Comparison of ENCODE assay signal across 8 cellular contexts in genomic region chr3:195896361-195897080, GRCh38. TPM values are rescaled to one million over a fixed set of nuclear protein-coding genes. Genes with fewer than 3 reads are reported as not detected.
A peak's percentile ranks its signal among the peaks of the same experiment; 100 is the strongest.
DNase-seq lines count a peak whose midpoint lies in the region; ATAC-seq, FAIRE-seq and TF ChIP-seq lines count a peak whose summit lies in the region.

No MANE protein-coding gene starts in this region.

- H3K4me1 ChIP-seq in pancreas, result peaks cover 4 to 24% (median 5%) of the 10 kb centered on the region in 3 donors

- intact Hi-C loops in head of caudate nucleus (cut with DNase I), result no loop called here
- intact Hi-C loops in pancreas (cut with DNase I), result no loop called here

- 35 to 37% methylated on average over 16 of the region's 16 CpGs for WGBS in pancreas, 2 donors

- H3K9me3 Mint-ChIP-seq in activated naive CD4-positive, alpha-beta T cell treated with anti-CD3 and anti-CD28 coated beads, Interleukin-2, amount 50 U/mL, for 72 hours, result no peaks in the 10 kb centered on the region

- peak overlapping the region; percentile 71 for H3K4me3 ChIP-seq in Jurkat, Clone E6-1 (ENCODE audit: low read length)
- peak overlapping the region in 2 of 4 donors; percentile 58 to 80 for H3K4me3 ChIP-seq in pancreas

- FAIRE-seq in pancreas (lab: Jason Lieb, UNC), result no peak

- H3K27ac Mint-ChIP-seq in activated naive CD4-positive, alpha-beta T cell treated with anti-CD3 and anti-CD28 coated beads, Interleukin-2, amount 50 U/mL, for 72 hours, result peak overlapping the region; percentile 86 to 91

- H3K27me3 ChIP-seq in pancreas, result no peaks in the 10 kb centered on the region

- ATAC-seq in activated naive CD4-positive, alpha-beta T cell treated with anti-CD3 and anti-CD28 coated beads, Interleukin-2, amount 50 U/mL, for 72 hours, result peak in 1 of 2 donors; percentile 29
- peak in 3 of 4 donors; percentile 0 to 7 (median 2) for ATAC-seq in pancreas
- ATAC-seq in HG03565 (IDR thresholded peaks at IDR 0.05; ENCODE audit: unreplicated experiment), result no peak
- no peak for ATAC-seq in GM18873 (IDR thresholded peaks at IDR 0.05; ENCODE audit: low FRiP score, unreplicated experiment)

- DNase-seq in NCI-H1105 treated with DMSO at 0.1 percent for 48 hours (lab: John Stamatoyannopoulos, UW), result peak; percentile 20
- no peak for DNase-seq in NCI-H1105 (lab: John Stamatoyannopoulos, UW)
- no peak for DNase-seq in Jurkat, Clone E6-1 (ENCODE audit: low read depth, low spot score)
- no peak for DNase-seq in activated naive CD4-positive, alpha-beta T cell treated with anti-CD3 and anti-CD28 coated beads, Interleukin-2, amount 50 U/mL, for 72 hours (ENCODE audit: low spot score in 2 of 2)
- DNase-seq in head of caudate nucleus, result peak in 28 of 42 donors; percentile 22 to 82 (median 62)
- peak in 2 of 6 donors; percentile 4 to 9 for DNase-seq in pancreas

- no peaks in the 10 kb centered on the region for H3K9me3 ChIP-seq in pancreas

- peak overlapping the region; percentile 30 to 74 (median 68) for H3K27ac ChIP-seq in pancreas

- H3K36me3 ChIP-seq in pancreas, result no peaks in the 10 kb centered on the region

- H3K36me3 Mint-ChIP-seq in activated naive CD4-positive, alpha-beta T cell treated with anti-CD3 and anti-CD28 coated beads, Interleukin-2, amount 50 U/mL, for 72 hours, result peaks cover 0 to 8% of the 10 kb centered on the region in 2 donors

- no peak for TF ChIP-seq CTCF in pancreas (IDR thresholded peaks at IDR 0.05)

RNA-seq across cellular contexts. Expression of gene TNK2, which starts 11.8 kb away (rescaled TPM):
- 19.7 TPM for polyA plus RNA-seq in Jurkat, Clone E6-1 (2012; ENCODE audit: insufficient read depth, insufficient read length)
- 10 to 100 TPM; 55.1 to 78.1 TPM for total RNA-seq in activated naive CD4-positive, alpha-beta T cell treated with anti-CD3 and anti-CD28 coated beads, Interleukin-2, amount 50 U/mL, for 72 hours
- total RNA-seq in pancreas, result 10 to 100 TPM; 21.0 to 29.5 (median 22.5) TPM
- polyA plus RNA-seq in pancreas, result 10 to 100 TPM; 72.8 to 91.2 TPM

Comparison
In these comparisons a context has a peak if more than half of its experiments do, and no peak if none do; other contexts are left out.
1. DNase-seq: peak in NCI-H1105 treated with DMSO at 0.1 percent for 48 hours (single experiment) and head of caudate nucleus (28 of 42); none in NCI-H1105 (single experiment), Jurkat, Clone E6-1 (single experiment) and activated naive CD4-positive, alpha-beta T cell treated with anti-CD3 and anti-CD28 coated beads, Interleukin-2, amount 50 U/mL, for 72 hours (0 of 2).
2. ATAC-seq: peak in pancreas (3 of 4); none in HG03565 (single experiment) and GM18873 (single experiment).